Comparison of ENCODE assay signal across 10 cellular contexts in the genomic region with DNA sequence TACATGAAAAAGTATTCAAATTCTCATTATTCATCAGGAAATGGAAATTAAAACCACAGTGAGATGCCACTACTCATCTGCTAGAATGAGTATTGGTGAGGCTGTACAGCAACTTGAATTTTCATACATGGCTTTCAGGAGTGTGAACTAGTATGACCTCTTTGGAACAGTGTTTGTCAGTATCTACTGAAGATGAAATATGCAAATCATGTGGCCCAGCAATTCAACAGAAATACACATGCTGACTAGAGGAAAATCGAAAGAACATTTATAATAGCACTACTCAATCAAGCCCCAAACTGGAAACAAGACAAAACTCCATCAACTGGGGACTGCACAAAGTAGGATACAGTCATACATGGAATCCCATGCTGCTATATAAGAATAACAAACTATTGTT.
DNase-seq lines count a peak whose midpoint lies in the region; ATAC-seq and TF ChIP-seq lines count a peak whose summit lies in the region.
"Had no signal": no experiment of that assay in that cellular context is flagged by ENCODE, and none has a peak within 500 bp of the region (broad histone marks: within the 10 kb centered on the region; RNA-seq: fewer than 3 reads in every experiment).

No MANE protein-coding gene starts in this region.

- WGBS in thyroid gland, 2 donors = 67 to 81% methylated on average over 1 of the region's 1 CpG

- H3K4me3 ChIP-seq in thyroid gland (replicated peaks in 1 of 3) = no peak overlapping the region

- no peaks in the 10 kb centered on the region for H3K9me3 ChIP-seq in thyroid gland
- H3K9me3 ChIP-seq: BE2C had no signal

- ATAC-seq in GM19324 (IDR thresholded peaks at IDR 0.05; ENCODE audit: low FRiP score, unreplicated experiment) (peak; percentile 99), HG02678 (IDR thresholded peaks at IDR 0.05; ENCODE audit: unreplicated experiment) (peak; percentile 95), HG03439 (IDR thresholded peaks at IDR 0.05; ENCODE audit: unreplicated experiment) (peak; percentile 98)

- no peak for TF ChIP-seq CTCF in GM13977 (IDR thresholded peaks at IDR 0.05; ENCODE audit: extremely low read depth, insufficient read depth, missing control alignments)
- TF ChIP-seq CTCF in thyroid gland (IDR thresholded peaks at IDR 0.05) = no peak

- DNase-seq in GM13977 (ENCODE audit: low spot score) (peak; percentile 15), thyroid gland (no peak), T-helper 1 cell (no peak), dermis blood vessel endothelial cell (no peak), occipital lobe (lab: John Stamatoyannopoulos, UW) (no peak)
- DNase-seq: BE2C, NCI-H1105 had no signal

- no peaks in the 10 kb centered on the region for H3K36me3 ChIP-seq in thyroid gland
- H3K36me3 ChIP-seq: BE2C had no signal

- peaks cover 14 to 15% of the 10 kb centered on the region in 2 donors for H3K4me1 ChIP-seq in thyroid gland
- H3K4me1 ChIP-seq: BE2C had no signal

- in situ Hi-C loops in GM13977 (cut with MboI; ENCODE audit: low pct_unique_long_range_greater_than_20kb, low sequenced_read_pairs, unreplicated experiment) = loop anchor here (25.0 kb wide), 1 partner anchor 193 kb away; no protein-coding TSS in a partner anchor

- intact Hi-C loops in thyroid gland (cut with DNase I) = no loop called here

- H3K27me3 ChIP-seq in thyroid gland = no peaks in the 10 kb centered on the region
- H3K27me3 ChIP-seq: BE2C had no signal

- TF ChIP-seq POLR2A in thyroid gland (IDR thresholded peaks at IDR 0.05) = no peak

- H3K27ac ChIP-seq in thyroid gland = no peak overlapping the region
